In genomic region chr7:36726806-36727503, GRCh38 we compare ENCODE assay signal across 11 cellular contexts. TPM values are rescaled to one million over a fixed set of nuclear protein-coding genes. Genes with fewer than 3 reads are reported as not detected.
DNase-seq lines count a peak whose midpoint lies in the region; ATAC-seq and TF ChIP-seq lines count a peak whose summit lies in the region.
"Had no signal": no experiment of that assay in that cellular context is flagged by ENCODE, and none has a peak within 500 bp of the region (broad histone marks: within the 10 kb centered on the region; RNA-seq: fewer than 3 reads in every experiment).

No MANE protein-coding gene starts in this region.

- H3K27me3 Mint-ChIP-seq in CD4-positive, alpha-beta T cell = no peaks in the 10 kb centered on the region
- no peaks in the 10 kb centered on the region for H3K27me3 Mint-ChIP-seq in T-helper 2 cell treated with Interferon-gamma antibody and Interleukin-4, amounts not matched to agents 5 μg/mL and 100 μg/mL, for 36 hours (ENCODE audit: low read depth)

- peak overlapping the region; percentile 94 for H3K27ac Mint-ChIP-seq in CD4-positive, alpha-beta T cell
- H3K27ac Mint-ChIP-seq in T-helper 2 cell treated with Interferon-gamma antibody and Interleukin-4, amounts not matched to agents 5 μg/mL and 100 μg/mL, for 36 hours = peak overlapping the region; percentile 60

- intact Hi-C loops in CD4-positive, alpha-beta T cell (cut with DNase I, micrococcal nuclease) = loop anchor here in 1 of 2 experiments (10.0 kb wide), 1 partner anchor 148 kb away; no protein-coding TSS in a partner anchor
- intact Hi-C loops in lower lobe of right lung (cut with DNase I) = no loop called here

- H3K4me3 Mint-ChIP-seq in CD4-positive, alpha-beta T cell = peak overlapping the region; percentile 36
- peak overlapping the region; percentile 54 for H3K4me3 Mint-ChIP-seq in T-helper 2 cell treated with Interferon-gamma antibody and Interleukin-4, amounts not matched to agents 5 μg/mL and 100 μg/mL, for 36 hours

- H3K27ac ChIP-seq in CD4-positive, alpha-beta T cell (ENCODE audit: low read depth, low read length) = no peak overlapping the region
- H3K27ac ChIP-seq in lower lobe of right lung (no peak overlapping the region), tibial nerve (no peak overlapping the region)

- no peak for TF ChIP-seq CTCF in CD4-positive, alpha-beta T cell (IDR thresholded peaks at IDR 0.05)
- TF ChIP-seq CTCF in lower lobe of right lung (IDR thresholded peaks at IDR 0.05) (no peak), tibial nerve (IDR thresholded peaks at IDR 0.05) (no peak)

- H3K4me1 Mint-ChIP-seq in CD4-positive, alpha-beta T cell (ENCODE audit: low read depth) = peaks cover 69% of the 10 kb centered on the region
- peaks cover 57% of the 10 kb centered on the region for H3K4me1 Mint-ChIP-seq in T-helper 2 cell treated with Interferon-gamma antibody and Interleukin-4, amounts not matched to agents 5 μg/mL and 100 μg/mL, for 36 hours (ENCODE audit: low read depth)

- no peaks in the 10 kb centered on the region for H3K27me3 ChIP-seq in CD4-positive, alpha-beta T cell (ENCODE audit: control insufficient read depth, insufficient read depth, low read length)
- H3K27me3 ChIP-seq in lower lobe of right lung (ENCODE audit: low read depth) (no peaks in the 10 kb centered on the region), tibial nerve (no peaks in the 10 kb centered on the region)
- H3K27me3 ChIP-seq: MG63 had no signal

- H3K9me3 ChIP-seq in CD4-positive, alpha-beta T cell (ENCODE audit: control insufficient read depth, low read length) = no peaks in the 10 kb centered on the region
- H3K9me3 ChIP-seq in lower lobe of right lung = no peaks in the 10 kb centered on the region
- peaks cover 0 to 13% (median 1%) of the 10 kb centered on the region in 4 donors for H3K9me3 ChIP-seq in tibial nerve
- H3K9me3 ChIP-seq: MG63 had no signal

- no peaks in the 10 kb centered on the region for H3K9me3 Mint-ChIP-seq in CD4-positive, alpha-beta T cell
- H3K9me3 Mint-ChIP-seq in T-helper 2 cell treated with Interferon-gamma antibody and Interleukin-4, amounts not matched to agents 5 μg/mL and 100 μg/mL, for 36 hours = peaks cover 32% of the 10 kb centered on the region

- CTCF ChIA-PET in CD4-positive, alpha-beta T cell (lab: Charles Lee) = interaction anchor here (0.7 to 1.2 kb wide), 2 partner anchors 56 to 486 kb away, joined by 4 read pairs; no protein-coding TSS in a partner anchor

- H3K4me1 ChIP-seq in lower lobe of right lung = peaks cover 19% of the 10 kb centered on the region
- peaks cover 0 to 7% (median 0%) of the 10 kb centered on the region in 4 donors for H3K4me1 ChIP-seq in tibial nerve

- TF ChIP-seq EP300 in tibial nerve (IDR thresholded peaks at IDR 0.05) = no peak

- ATAC-seq in CD4-positive, alpha-beta T cell (ENCODE audit: poor library complexity) = no peak
- ATAC-seq in lower lobe of right lung = peak; percentile 22 to 55
- no peak for ATAC-seq in esophagus mucosa

- no peak for TF ChIP-seq POLR2A in tibial nerve (IDR thresholded peaks at IDR 0.05)

- H3K4me3 ChIP-seq in lower lobe of right lung (no peak overlapping the region), tibial nerve (no peak overlapping the region)
- H3K4me3 ChIP-seq: MG63 had no signal

- DNase-seq in CD4-positive, alpha-beta T cell = no peak
- DNase-seq in GF-D8 (lab: John Stamatoyannopoulos, UW) = peak; percentile 87
- DNase-seq in T-helper 2 cell treated with Interferon-gamma antibody and Interleukin-4, amounts not matched to agents 5 μg/mL and 100 μg/mL, for 36 hours (ENCODE audit: low spot score) = peak; percentile 40
- no peak for DNase-seq in lower lobe of right lung
- no peak for DNase-seq in tibial nerve (ENCODE audit: low spot score in 2 of 2)
- DNase-seq in DMS 273 (lab: John Stamatoyannopoulos, UW; ENCODE audit: unreplicated experiment) = no peak
- DNase-seq: activated CD4-positive, CD25-positive, alpha-beta regulatory T cell treated with anti-CD3 and anti-CD28 coated beads, Interleukin-2, amount 50 U/mL, for 72 hours; CD4-positive, CD25-positive, alpha-beta regulatory T cell; MG63; NCI-H2171 had no signal

- 75 to 77% methylated on average over 4 of the region's 4 CpGs for WGBS in tibial nerve, 2 donors

- H3K36me3 Mint-ChIP-seq in CD4-positive, alpha-beta T cell (ENCODE audit: low read depth) = peaks cover 6% of the 10 kb centered on the region
- H3K36me3 Mint-ChIP-seq in T-helper 2 cell treated with Interferon-gamma antibody and Interleukin-4, amounts not matched to agents 5 μg/mL and 100 μg/mL, for 36 hours (ENCODE audit: low read depth) = peaks cover 21% of the 10 kb centered on the region
- H3K36me3 Mint-ChIP-seq: CD4-positive, CD25-positive, alpha-beta regulatory T cell had no signal

- no peaks in the 10 kb centered on the region for H3K36me3 ChIP-seq in lower lobe of right lung
- no peaks in the 10 kb centered on the region for H3K36me3 ChIP-seq in tibial nerve
- H3K36me3 ChIP-seq: MG63 had no signal

- POLR2A ChIA-PET in CD4-positive, alpha-beta T cell (lab: Charles Lee) = interaction anchor here (0.7 to 8.4 kb wide), 4 partner anchors 8 to 685 kb away, joined by 3 to 59 read pairs (median 12); no protein-coding TSS in a partner anchor

RNA-seq across cellular contexts. Expression of gene AOAH, which starts 2.7 kb away (rescaled TPM):
- total RNA-seq in CD4-positive, alpha-beta T cell = 10 to 100 TPM; 27.5 to 30.3 TPM
- total RNA-seq in lower lobe of right lung (29.2 TPM), esophagus mucosa (1.7 TPM), tibial nerve (10 to 100 TPM in 2 of 4 donors, 1 to 10 TPM in 2; 7.5 to 17.8 (median 9.1) TPM)

Comparison
In these comparisons a context has a peak if more than half of its experiments do, and no peak if none do; other contexts are left out.
1. ATAC-seq: peak in lower lobe of right lung (2 of 2); none in CD4-positive, alpha-beta T cell (single experiment) and esophagus mucosa (single experiment).
2. DNase-seq: peak in GF-D8 (single experiment) and T-helper 2 cell treated with Interferon-gamma antibody and Interleukin-4, amounts not matched to agents 5 μg/mL and 100 μg/mL, for 36 hours (single experiment); none in CD4-positive, alpha-beta T cell (0 of 10), lower lobe of right lung (single experiment), tibial nerve (0 of 2) and DMS 273 (single experiment).